10 cellular contexts compared by ENCODE assay signal in the genomic region with DNA sequence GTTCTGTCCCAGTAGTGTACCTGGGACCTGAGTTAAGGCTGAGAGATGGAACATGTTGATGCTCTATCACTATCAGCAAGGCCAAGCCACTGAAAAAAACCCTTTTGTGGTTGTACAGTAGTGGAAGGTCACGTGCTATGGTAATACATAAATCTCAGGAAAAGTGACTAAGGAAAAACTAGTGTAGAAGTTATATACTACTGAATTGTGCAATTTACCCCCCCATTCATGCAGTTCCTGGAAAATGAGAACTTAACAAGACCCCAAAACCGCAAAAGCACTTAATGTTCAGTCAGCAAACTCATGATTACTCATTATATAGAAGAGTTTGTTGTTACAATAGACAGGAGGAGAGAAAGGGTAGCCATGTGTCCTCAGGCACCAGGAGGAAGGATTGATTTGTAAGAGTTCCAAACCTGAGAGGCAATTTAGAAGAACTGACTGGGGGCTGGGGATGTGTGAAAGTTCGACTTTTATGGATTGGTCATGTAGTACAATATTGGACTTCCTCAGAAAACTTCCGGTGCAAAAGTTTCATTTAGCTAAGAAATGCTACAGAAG.
DNase-seq lines count a peak whose midpoint lies in the region; TF ChIP-seq lines count a peak whose summit lies in the region.
"Had no signal": no experiment of that assay in that cellular context is flagged by ENCODE, and none has a peak within 500 bp of the region (broad histone marks: within the 10 kb centered on the region; RNA-seq: fewer than 3 reads in every experiment).

No MANE protein-coding gene starts in this region.

- H3K36me3 ChIP-seq in BLaER1 (peaks cover 100% of the 10 kb centered on the region), left ventricle myocardium inferior (peaks cover 58% of the 10 kb centered on the region)

- H3K4me1 ChIP-seq in BLaER1 (peaks cover 39% of the 10 kb centered on the region), left ventricle myocardium inferior (peaks cover 48% of the 10 kb centered on the region)

- DNase-seq in HCEC 1CT (peak; percentile 91), SIG-M5 treated with dmso at 0.1 percent for 504 hours (lab: John Stamatoyannopoulos, UW; ENCODE audit: unreplicated experiment) (peak; percentile 98), left ventricle myocardium inferior (no peak), GM10266 (ENCODE audit: extremely low spot score) (no peak), mucosa of gallbladder (ENCODE audit: low spot score) (no peak), AG08396 (ENCODE audit: low spot score) (no peak), amniotic stem cell (lab: John Stamatoyannopoulos, UW) (no peak)
- DNase-seq: mesendoderm, NCI-H748 treated with DMSO at 0.1 percent for 48 hours had no signal

- peak overlapping the region; percentile 13; the same call in 1 of the 2 replicates for H3K27ac ChIP-seq in BLaER1
- H3K27ac ChIP-seq in left ventricle myocardium inferior (replicated peaks): peak overlapping the region; percentile 43

- TF ChIP-seq CTCF in left ventricle myocardium inferior (IDR thresholded peaks at IDR 0.05; ENCODE audit: borderline replicate concordance) (no peak), GM10266 (IDR thresholded peaks at IDR 0.05; ENCODE audit: control insufficient read depth, insufficient read depth, low read depth, missing control alignments) (no peak)

- intact Hi-C loops in left ventricle myocardium inferior (cut with micrococcal nuclease): no loop called here

- H3K4me3 ChIP-seq in BLaER1 (0 out of 2 replicates have a peak overlapping the region, but pooled peaks have one; percentile 5), left ventricle myocardium inferior (no peak overlapping the region)

- H3K4me2 ChIP-seq in BLaER1: peak overlapping the region; percentile 57

- no peak overlapping the region for H3K9ac ChIP-seq in BLaER1

- no peaks in the 10 kb centered on the region for H3K27me3 ChIP-seq in BLaER1
- no peaks in the 10 kb centered on the region for H3K27me3 ChIP-seq in left ventricle myocardium inferior (ENCODE audit: low read depth)

- no peaks in the 10 kb centered on the region for H4K20me1 ChIP-seq in BLaER1

- H3K9me3 ChIP-seq in BLaER1 (no peaks in the 10 kb centered on the region), left ventricle myocardium inferior (replicated peaks) (no peaks in the 10 kb centered on the region)

Comparison
In these comparisons a context has a peak if more than half of its experiments do, and no peak if none do; other contexts are left out.
1. DNase-seq: peak in HCEC 1CT (single experiment) and SIG-M5 treated with dmso at 0.1 percent for 504 hours (single experiment); none in left ventricle myocardium inferior (single experiment), GM10266 (single experiment), mucosa of gallbladder (single experiment), AG08396 (single experiment) and amniotic stem cell (single experiment).